Comparison of ENCODE assay signal across 8 cellular contexts in the genomic region with DNA sequence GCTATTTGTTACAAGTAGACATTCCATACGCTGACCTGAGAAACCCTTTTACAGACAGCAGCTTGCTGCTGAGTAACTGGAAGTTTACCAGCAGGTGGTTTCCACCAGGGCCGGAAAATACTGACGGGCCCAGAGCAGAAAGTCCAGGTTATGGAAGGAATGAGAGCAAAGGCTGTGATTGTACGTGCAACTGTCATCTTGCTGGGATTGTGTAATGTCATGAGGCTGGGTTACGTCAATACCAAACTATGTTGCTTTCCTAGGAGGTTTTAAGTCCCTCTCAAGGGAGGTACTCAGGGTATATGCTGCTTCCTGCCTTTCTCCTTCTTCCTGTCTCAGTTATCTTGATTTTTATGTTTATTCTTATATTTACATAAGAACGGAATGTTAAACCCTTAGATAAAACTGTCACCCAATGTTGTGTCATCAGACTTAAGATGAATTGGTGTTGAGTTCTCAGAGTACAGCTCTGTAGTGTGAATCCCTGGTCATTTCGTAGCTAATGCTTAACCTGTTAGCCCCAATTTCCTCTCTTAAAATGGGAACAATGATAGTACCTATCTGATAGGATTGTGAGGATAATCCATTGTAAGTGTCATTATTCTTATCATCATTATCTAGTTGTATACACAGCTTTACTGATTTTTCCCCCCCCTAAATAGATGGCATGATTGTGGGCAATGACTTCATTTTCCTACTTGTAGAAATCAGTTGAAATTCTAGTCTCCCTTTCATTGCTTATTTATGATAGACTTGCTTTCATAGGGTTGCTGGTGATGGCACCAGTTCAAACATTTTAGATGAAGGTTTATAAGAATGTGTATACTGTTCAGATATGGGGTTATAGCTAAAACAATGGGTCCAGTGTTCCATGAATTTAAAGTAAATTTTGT.
DNase-seq lines count a peak whose midpoint lies in the region; ATAC-seq and TF ChIP-seq lines count a peak whose summit lies in the region.

No MANE protein-coding gene starts in this region.

- H3K4me2 ChIP-seq in MM.1S (ENCODE audit: low read depth, low read length): no peak overlapping the region

- H3K9me3 ChIP-seq in SK-N-MC (ENCODE audit: low read depth, low read length) (no peaks in the 10 kb centered on the region), MM.1S (replicated peaks; ENCODE audit: insufficient read depth, low read length) (no peaks in the 10 kb centered on the region)

- no peaks in the 10 kb centered on the region for H3K9me2 ChIP-seq in MM.1S (replicated peaks; ENCODE audit: insufficient read depth, low read length)

- H4K20me1 ChIP-seq in MM.1S (ENCODE audit: insufficient read depth, low read length): no peaks in the 10 kb centered on the region

- H3F3A ChIP-seq in MM.1S (ENCODE audit: insufficient read depth, low read length): peaks cover 24% of the 10 kb centered on the region

- TF ChIP-seq CTCF in foreskin fibroblast (IDR thresholded peaks at IDR 0.05; ENCODE audit: low read depth, low read length): no peak
- TF ChIP-seq CTCF in MM.1S (IDR thresholded peaks at IDR 0.05; ENCODE audit: low read length): no peak

- no peak overlapping the region for H2AFZ ChIP-seq in MM.1S (ENCODE audit: low read length)

- no peaks in the 10 kb centered on the region for H3K27me3 ChIP-seq in MM.1S (replicated peaks; ENCODE audit: insufficient read depth, low read length)

- H3K36me3 ChIP-seq in SK-N-MC (ENCODE audit: insufficient read depth, low read length): no peaks in the 10 kb centered on the region
- 0 out of 2 replicates have a peak, but pooled peaks cover under 1% of the 10 kb centered on the region for H3K36me3 ChIP-seq in MM.1S (replicated peaks; ENCODE audit: insufficient read depth, low read length)

- H3K4me3 ChIP-seq in SK-N-MC: peak overlapping the region; percentile 51
- no peak overlapping the region for H3K4me3 ChIP-seq in foreskin fibroblast (ENCODE audit: low read depth in 1 of 2, low read length in 2 of 2)
- no peak overlapping the region for H3K4me3 ChIP-seq in MM.1S (ENCODE audit: low read length)

- peaks cover 97% of the 10 kb centered on the region for H3K79me2 ChIP-seq in MM.1S (ENCODE audit: low read length)

- peak overlapping the region; percentile 87 for H3K27ac ChIP-seq in SK-N-MC
- H3K27ac ChIP-seq in MM.1S (ENCODE audit: low read length): no peak overlapping the region

- ATAC-seq in GM21515 (IDR thresholded peaks at IDR 0.05; ENCODE audit: unreplicated experiment) (no peak), GM18873 (IDR thresholded peaks at IDR 0.05; ENCODE audit: low FRiP score, unreplicated experiment) (no peak)

- DNase-seq in GM04504 (ENCODE audit: low read depth) (peak; percentile 87), SK-N-MC (ENCODE audit: low read depth, low spot score) (peak; percentile 91), foreskin fibroblast (peak; percentile 87 to 89), renal cortical epithelial cell (ENCODE audit: low read depth) (peak; percentile 99), NCI-H2196 (lab: John Stamatoyannopoulos, UW; ENCODE audit: unreplicated experiment) (no peak), MM.1S (no peak)

- H3K4me1 ChIP-seq in MM.1S (ENCODE audit: low read length): peaks cover 55% of the 10 kb centered on the region

- H3K9ac ChIP-seq in SK-N-MC (ENCODE audit: insufficient read length) (no peak overlapping the region), MM.1S (ENCODE audit: low read length) (no peak overlapping the region)

Comparison
In these comparisons a context has a peak if more than half of its experiments do, and no peak if none do; other contexts are left out.
1. DNase-seq: peak in GM04504 (single experiment), SK-N-MC (single experiment), foreskin fibroblast (2 of 2) and renal cortical epithelial cell (single experiment); none in NCI-H2196 (single experiment) and MM.1S (single experiment).